ENCODE assay signal across 10 cellular contexts in genomic region chr17:54948380-54948779, GRCh38. TPM values are rescaled to one million over a fixed set of nuclear protein-coding genes. Genes with fewer than 3 reads are reported as not detected.
DNase-seq lines count a peak whose midpoint lies in the region; ATAC-seq and TF ChIP-seq lines count a peak whose summit lies in the region.
"Had no signal": no experiment of that assay in that cellular context is flagged by ENCODE, and none has a peak within 500 bp of the region (broad histone marks: within the 10 kb centered on the region; RNA-seq: fewer than 3 reads in every experiment).

No MANE protein-coding gene starts in this region.

- no peaks in the 10 kb centered on the region for H3K9me3 Mint-ChIP-seq in Calu3 (ENCODE audit: low read depth, unreplicated experiment)
- no peaks in the 10 kb centered on the region for H3K9me3 Mint-ChIP-seq in T-helper 2 cell treated with Interferon-gamma antibody and Interleukin-4, amounts not matched to agents 5 μg/mL and 100 μg/mL, for 36 hours

- H3K27ac Mint-ChIP-seq in Calu3 (ENCODE audit: unreplicated experiment): peak overlapping the region; percentile 79
- no peak overlapping the region for H3K27ac Mint-ChIP-seq in T-helper 2 cell treated with Interferon-gamma antibody and Interleukin-4, amounts not matched to agents 5 μg/mL and 100 μg/mL, for 36 hours

- TF ChIP-seq CTCF in Calu3 (IDR thresholded peaks at IDR 0.05; ENCODE audit: unreplicated experiment): no peak

- H3K36me3 Mint-ChIP-seq in Calu3 (ENCODE audit: insufficient read depth, unreplicated experiment): peaks cover 10% of the 10 kb centered on the region
- peaks cover 1% of the 10 kb centered on the region for H3K36me3 Mint-ChIP-seq in T-helper 2 cell treated with Interferon-gamma antibody and Interleukin-4, amounts not matched to agents 5 μg/mL and 100 μg/mL, for 36 hours (ENCODE audit: low read depth)

- ATAC-seq in HG02870 (IDR thresholded peaks at IDR 0.05; ENCODE audit: unreplicated experiment): peak; percentile 62

- BruUV-seq in Calu3 (replicated peaks; lab: Mats Ljungman, UMichigan): no TSS peak

- no peaks in the 10 kb centered on the region for H3K27me3 Mint-ChIP-seq in Calu3 (ENCODE audit: unreplicated experiment)
- H3K27me3 Mint-ChIP-seq in T-helper 2 cell treated with Interferon-gamma antibody and Interleukin-4, amounts not matched to agents 5 μg/mL and 100 μg/mL, for 36 hours (ENCODE audit: low read depth): peaks cover 2% of the 10 kb centered on the region

- intact Hi-C loops in Calu3 (cut with micrococcal nuclease; ENCODE audit: unreplicated experiment): no loop called here

- CTCF ChIA-PET in Calu3 (lab: Charles Lee): no interaction called here

- peaks cover 15% of the 10 kb centered on the region for H3K4me1 Mint-ChIP-seq in Calu3 (ENCODE audit: low read depth, unreplicated experiment)
- H3K4me1 Mint-ChIP-seq in T-helper 2 cell treated with Interferon-gamma antibody and Interleukin-4, amounts not matched to agents 5 μg/mL and 100 μg/mL, for 36 hours (ENCODE audit: low read depth): peaks cover 26% of the 10 kb centered on the region
- H3K4me1 Mint-ChIP-seq: neural crest cell had no signal

- DNase-seq in Calu3 (peak; percentile 36), kidney tubule cell (ENCODE audit: low spot score) (peak; percentile 99), NCI-H146 treated with DMSO at 0.1 percent for 48 hours (lab: John Stamatoyannopoulos, UW; ENCODE audit: unreplicated experiment) (no peak), midbrain (lab: John Stamatoyannopoulos, UW) (no peak), SHP77 treated with DMSO at 0.1 percent for 48 hours (lab: John Stamatoyannopoulos, UW) (no peak)
- peak; percentile 8 for DNase-seq in T-helper 2 cell treated with Interferon-gamma antibody and Interleukin-4, amounts not matched to agents 5 μg/mL and 100 μg/mL, for 36 hours (ENCODE audit: low spot score)
- no peak for DNase-seq in activated CD8-positive, alpha-beta memory T cell treated with anti-CD3 and anti-CD28 coated beads for 24 hours
- DNase-seq: NCI-H510A had no signal

- no peak overlapping the region for H3K4me3 Mint-ChIP-seq in Calu3 (ENCODE audit: low read depth, unreplicated experiment)
- H3K4me3 Mint-ChIP-seq in T-helper 2 cell treated with Interferon-gamma antibody and Interleukin-4, amounts not matched to agents 5 μg/mL and 100 μg/mL, for 36 hours: no peak overlapping the region
- H3K4me3 Mint-ChIP-seq: neural crest cell had no signal

RNA-seq across cellular contexts. Expression of gene COX11, which starts 20.1 kb away (rescaled TPM):
- total RNA-seq in Calu3 (2022): 48.4 and 48.8 TPM in 2 replicates

RNA-seq across cellular contexts. Expression of gene STXBP4, which starts 20.2 kb away (rescaled TPM):
- total RNA-seq in Calu3 (2022): 9.2 and 11.3 TPM in 2 replicates

RNA-seq across cellular contexts. Expression of gene TOM1L1, which starts 47.7 kb away (rescaled TPM):
- total RNA-seq in Calu3 (2022): 37.2 and 46.8 TPM in 2 replicates

Comparison
In these comparisons a context has a peak if more than half of its experiments do, and no peak if none do; other contexts are left out.
1. DNase-seq: peak in Calu3 (single experiment), T-helper 2 cell treated with Interferon-gamma antibody and Interleukin-4, amounts not matched to agents 5 μg/mL and 100 μg/mL, for 36 hours (single experiment) and kidney tubule cell (single experiment); none in NCI-H146 treated with DMSO at 0.1 percent for 48 hours (single experiment), midbrain (single experiment), SHP77 treated with DMSO at 0.1 percent for 48 hours (single experiment) and activated CD8-positive, alpha-beta memory T cell treated with anti-CD3 and anti-CD28 coated beads for 24 hours (single experiment).